In genomic region chr20:61437280-61438206, GRCh38 we compare ENCODE assay signal across 11 cellular contexts.
DNase-seq lines count a peak whose midpoint lies in the region; ATAC-seq lines count a peak whose summit lies in the region.
"Had no signal": no experiment of that assay in that cellular context is flagged by ENCODE, and none has a peak within 500 bp of the region (broad histone marks: within the 10 kb centered on the region; RNA-seq: fewer than 3 reads in every experiment).

No MANE protein-coding gene starts in this region.

- peak overlapping the region; percentile 30 for H3K4me3 ChIP-seq in HUES6 (ENCODE audit: low read depth, low read length)
- H3K4me3 ChIP-seq in iPS-15b (ENCODE audit: low read depth, low read length) = peak overlapping the region; percentile 6

- peak overlapping the region; percentile 99 for H3K27ac ChIP-seq in HUES6 (ENCODE audit: low read depth, low read length)
- H3K27ac ChIP-seq: KMS-11 had no signal

- no peak for ATAC-seq in HG02571 (IDR thresholded peaks at IDR 0.05; ENCODE audit: unreplicated experiment)

- no peaks in the 10 kb centered on the region for H3K9me3 ChIP-seq in HUES6 (ENCODE audit: control insufficient read depth, insufficient read depth, low read depth, low read length)
- H3K9me3 ChIP-seq in iPS-15b (ENCODE audit: control insufficient read depth, insufficient read depth, low read length) = no peaks in the 10 kb centered on the region

- H3K4me1 ChIP-seq in HUES6 (ENCODE audit: control insufficient read depth, insufficient read depth, low read length) = peaks cover 74% of the 10 kb centered on the region
- H3K4me1 ChIP-seq in iPS-15b (ENCODE audit: control insufficient read depth, insufficient read depth, low read length) = peaks cover 54% of the 10 kb centered on the region

- DNase-seq in dermis blood vessel endothelial cell (peak; percentile 20), smooth muscle cell of the brain vasculature (ENCODE audit: low read depth, low spot score) (peak; percentile 31), NCI-H2107 treated with DMSO at 0.1 percent for 48 hours (lab: John Stamatoyannopoulos, UW; ENCODE audit: unreplicated experiment) (no peak), Kasumi-1 (lab: John Stamatoyannopoulos, UW) (no peak)
- DNase-seq in stimulated activated CD4-positive, alpha-beta T cell treated with anti-CD3 and anti-CD28 coated beads, Interleukin-15, amount 100 ng/mL, for 24 hours = no peak
- DNase-seq: erythroblast, NCI-H526 treated with DMSO at 0.1 percent for 48 hours had no signal

- H3K9ac ChIP-seq in HUES6 (ENCODE audit: low read length) (peak overlapping the region; percentile 91), iPS-15b (ENCODE audit: low read depth, low read length) (peak overlapping the region; percentile 57)
- H3K9ac ChIP-seq: KMS-11 had no signal

- H3K36me3 ChIP-seq in HUES6 (ENCODE audit: control insufficient read depth, insufficient read depth, low read length) = no peaks in the 10 kb centered on the region
- H3K36me3 ChIP-seq in iPS-15b (ENCODE audit: control insufficient read depth, insufficient read depth, low read length) = no peaks in the 10 kb centered on the region

- H3K27me3 ChIP-seq in HUES6 (ENCODE audit: control insufficient read depth, insufficient read depth, low read length) (no peaks in the 10 kb centered on the region), iPS-15b (ENCODE audit: control insufficient read depth, insufficient read depth, low read length) (no peaks in the 10 kb centered on the region)

Comparison
In these comparisons a context has a peak if more than half of its experiments do, and no peak if none do; other contexts are left out.
1. DNase-seq: peak in dermis blood vessel endothelial cell (single experiment) and smooth muscle cell of the brain vasculature (single experiment); none in NCI-H2107 treated with DMSO at 0.1 percent for 48 hours (single experiment), stimulated activated CD4-positive, alpha-beta T cell treated with anti-CD3 and anti-CD28 coated beads, Interleukin-15, amount 100 ng/mL, for 24 hours (single experiment) and Kasumi-1 (0 of 2).